Comparison of ENCODE assay signal across 8 cellular contexts in genomic region chr2:89938741-89939140, GRCh38.
DNase-seq lines count a peak whose midpoint lies in the region; ATAC-seq and TF ChIP-seq lines count a peak whose summit lies in the region.
"Not testable (repeated sequence)": the region's sequence is repeated elsewhere in the genome, so short reads cannot be mapped to it uniquely, and the experiment has no call there.

No MANE protein-coding gene starts in this region.

- H3F3A ChIP-seq in DOHH2 (ENCODE audit: control insufficient read depth, insufficient read depth); OCI-LY1 (ENCODE audit: insufficient read depth, low read length): not testable (repeated sequence)

- H3K79me2 ChIP-seq in DOHH2 (ENCODE audit: control insufficient read depth, low read length); OCI-LY1 (ENCODE audit: insufficient read depth, low read length): not testable (repeated sequence)

- H3K4me1 ChIP-seq in DOHH2 (ENCODE audit: control insufficient read depth, low read length) (peaks cover 25% of the 10 kb centered on the region), OCI-LY1 (ENCODE audit: insufficient read depth, low read length, severe bottlenecking) (peaks cover 32% of the 10 kb centered on the region)

- peak; percentile 100 for ATAC-seq in GM18861 (IDR thresholded peaks at IDR 0.05; ENCODE audit: unreplicated experiment)
- peak; percentile 72 for ATAC-seq in GM21381 (IDR thresholded peaks at IDR 0.05; ENCODE audit: unreplicated experiment)
- ATAC-seq in HG02798 (IDR thresholded peaks at IDR 0.05; ENCODE audit: poor library complexity, unreplicated experiment) = peak; percentile 98
- peak; percentile 92 for ATAC-seq in HG03280 (IDR thresholded peaks at IDR 0.05; ENCODE audit: unreplicated experiment)
- peak; percentile 67 for ATAC-seq in stimulated activated effector memory CD8-positive, alpha-beta T cell treated with anti-CD3 and anti-CD28 coated beads, Interleukin-12 subunit alpha, Interleukin-12 subunit beta, amount 100 ng/mL, for 72 hours

- H3K4me3 ChIP-seq in DOHH2 (ENCODE audit: low read length); OCI-LY1 (ENCODE audit: low read depth, low read length, poor library complexity, severe bottlenecking); epithelial cell of proximal tubule (ENCODE audit: low read depth, low read length): not testable (repeated sequence)

- TF ChIP-seq CTCF in DOHH2 (IDR thresholded peaks at IDR 0.05; ENCODE audit: low read depth, low read length, poor library complexity, severe bottlenecking) (peak; percentile 61), OCI-LY1 (IDR thresholded peaks at IDR 0.05; ENCODE audit: low read length) (peak; percentile 56), epithelial cell of proximal tubule (conservative IDR thresholded peaks at IDR 0.05; ENCODE audit: low read depth, low read length) (peak; percentile 45)

- not testable (repeated sequence) for H3K4me3 Mint-ChIP-seq in stimulated activated effector memory CD8-positive, alpha-beta T cell treated with anti-CD3 and anti-CD28 coated beads, Interleukin-12 subunit alpha, Interleukin-12 subunit beta, amount 100 ng/mL, for 72 hours

- not testable (repeated sequence) for H3K27ac ChIP-seq in DOHH2 (ENCODE audit: low read depth, low read length); OCI-LY1 (ENCODE audit: low read depth, low read length, poor library complexity, severe bottlenecking)

- H3K36me3 Mint-ChIP-seq in stimulated activated effector memory CD8-positive, alpha-beta T cell treated with anti-CD3 and anti-CD28 coated beads, Interleukin-12 subunit alpha, Interleukin-12 subunit beta, amount 100 ng/mL, for 72 hours = not testable (repeated sequence)

- not testable (repeated sequence) for H3K4me2 ChIP-seq in DOHH2 (ENCODE audit: low read length); OCI-LY1 (ENCODE audit: low read length)

- not testable (repeated sequence) for H3K36me3 ChIP-seq in DOHH2 (ENCODE audit: control insufficient read depth, low read length); OCI-LY1 (ENCODE audit: insufficient read depth, low read length)

- H3K9me3 ChIP-seq in DOHH2 (ENCODE audit: control insufficient read depth, insufficient read depth, low read length); OCI-LY1 (ENCODE audit: low read length): not testable (repeated sequence)

- not testable (repeated sequence) for H3K27me3 ChIP-seq in DOHH2 (ENCODE audit: control insufficient read depth, low read length); OCI-LY1 (ENCODE audit: insufficient read depth, low read length)

- H3K9me2 ChIP-seq in DOHH2 (replicated peaks; ENCODE audit: control insufficient read depth, low read length); OCI-LY1 (ENCODE audit: low read depth, low read length): not testable (repeated sequence)

- not testable (repeated sequence) for H3K27ac Mint-ChIP-seq in stimulated activated effector memory CD8-positive, alpha-beta T cell treated with anti-CD3 and anti-CD28 coated beads, Interleukin-12 subunit alpha, Interleukin-12 subunit beta, amount 100 ng/mL, for 72 hours

- H3K9ac ChIP-seq in OCI-LY1 (ENCODE audit: low read length) = not testable (repeated sequence)

- H3K4me1 Mint-ChIP-seq in stimulated activated effector memory CD8-positive, alpha-beta T cell treated with anti-CD3 and anti-CD28 coated beads, Interleukin-12 subunit alpha, Interleukin-12 subunit beta, amount 100 ng/mL, for 72 hours = not testable (repeated sequence)

- H2AFZ ChIP-seq in OCI-LY1 (ENCODE audit: low read length) = not testable (repeated sequence)

- not testable (repeated sequence) for DNase-seq in epithelial cell of proximal tubule (ENCODE audit: low read depth); stimulated activated effector memory CD8-positive, alpha-beta T cell treated with anti-CD3 and anti-CD28 coated beads, Interleukin-12 subunit alpha, Interleukin-12 subunit beta, amount 100 ng/mL, for 72 hours (ENCODE audit: low spot score in 2 of 2)

- not testable (repeated sequence) for H4K20me1 ChIP-seq in DOHH2 (ENCODE audit: control insufficient read depth, insufficient read depth, low read depth, low read length); OCI-LY1 (ENCODE audit: insufficient read depth, low read length)

- not testable (repeated sequence) for H3K9me3 Mint-ChIP-seq in stimulated activated effector memory CD8-positive, alpha-beta T cell treated with anti-CD3 and anti-CD28 coated beads, Interleukin-12 subunit alpha, Interleukin-12 subunit beta, amount 100 ng/mL, for 72 hours
